In the genomic region with DNA sequence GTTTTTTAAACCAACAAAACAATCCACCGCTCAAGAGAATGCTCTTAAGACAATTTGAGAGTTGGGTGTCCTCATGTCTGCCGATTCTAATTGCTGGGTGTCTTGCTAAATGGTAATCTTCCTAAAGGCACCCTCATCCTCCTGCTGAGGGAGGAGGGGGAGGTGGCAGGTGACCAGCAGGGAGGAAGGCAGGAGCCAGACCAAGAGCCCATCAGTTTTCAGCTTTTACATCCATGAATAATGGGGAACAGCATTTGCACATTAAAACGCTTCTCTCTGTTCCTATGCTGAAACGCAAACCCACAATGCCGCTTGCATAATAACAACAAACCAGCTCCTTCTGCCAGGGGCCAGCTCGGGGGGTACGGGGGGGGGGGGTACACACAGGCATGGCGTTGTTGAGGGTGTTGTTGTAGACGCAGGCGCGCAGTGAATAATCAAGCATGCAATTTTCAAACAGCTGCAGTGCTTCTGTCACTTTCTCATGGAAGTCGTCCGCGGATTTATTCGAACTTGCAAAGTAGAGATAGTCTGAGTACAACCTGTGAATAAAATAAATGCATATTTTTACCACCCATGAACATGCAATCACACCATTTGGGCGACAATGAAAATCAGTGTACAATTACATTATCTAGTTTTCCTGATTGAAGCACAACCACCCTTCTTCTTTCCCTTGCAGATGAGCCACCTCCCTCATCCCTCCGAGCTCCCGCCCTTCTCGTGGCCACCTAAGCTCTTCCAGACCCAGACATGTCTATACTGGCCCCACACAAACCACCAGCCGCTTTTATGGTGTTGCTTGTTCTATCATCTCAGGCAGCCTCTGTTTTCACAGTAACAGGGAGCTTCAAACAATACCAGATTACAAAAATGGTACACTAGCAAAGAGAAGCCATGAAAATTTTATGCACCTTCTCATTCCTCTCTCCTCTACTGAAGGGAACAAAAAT, we compare ENCODE assay signal across 16 cellular contexts.
DNase-seq lines count a peak whose midpoint lies in the region; ATAC-seq and TF ChIP-seq lines count a peak whose summit lies in the region.
"Had no signal": no experiment of that assay in that cellular context is flagged by ENCODE, and none has a peak within 500 bp of the region (broad histone marks: within the 10 kb centered on the region; RNA-seq: fewer than 3 reads in every experiment).

No MANE protein-coding gene starts in this region.

- no peaks in the 10 kb centered on the region for H3K27me3 Mint-ChIP-seq in activated T-helper 2 cell treated with anti-CD3 and anti-CD28 coated beads, Interferon-gamma antibody, Interleukin-2, Interleukin-4, amounts not matched to agents 10 μg/mL and 5 μg/mL and 100 μg/mL, durations not matched to agents 14 hours and 24 hours and 36 hours (ENCODE audit: low read depth)
- H3K27me3 Mint-ChIP-seq in CD4-positive, alpha-beta memory T cell: peaks cover 7 to 8% of the 10 kb centered on the region in 2 donors

- peak; percentile 59 for DNase-seq in Ammon's horn (ENCODE audit: low spot score)
- DNase-seq in NCI-H1105 (lab: John Stamatoyannopoulos, UW): peak; percentile 64
- peak; percentile 89 for DNase-seq in RWPE1 (ENCODE audit: low spot score)
- no peak for DNase-seq in iPS DF 6.9 (ENCODE audit: low read depth, low spot score)
- no peak for DNase-seq in activated T-helper 2 cell treated with anti-CD3 and anti-CD28 coated beads, Interferon-gamma antibody, Interleukin-2, Interleukin-4, amounts not matched to agents 10 μg/mL and 5 μg/mL and 100 μg/mL, durations not matched to agents 14 hours and 24 hours and 36 hours (ENCODE audit: low spot score)
- no peak for DNase-seq in T-helper 9 cell
- no peak for DNase-seq in CD4-positive, alpha-beta memory T cell
- DNase-seq: effector memory CD4-positive, alpha-beta T cell; foreskin melanocyte; NCI-H446 treated with DMSO at 0.1 percent for 48 hours; sigmoid colon; stimulated activated CD4-positive, alpha-beta T cell treated with anti-CD3 and anti-CD28 coated beads, Interleukin-4, amount 100 ng/mL, for 24 hours; T-helper 1 cell had no signal

- H3K36me3 Mint-ChIP-seq in activated T-helper 2 cell treated with anti-CD3 and anti-CD28 coated beads, Interferon-gamma antibody, Interleukin-2, Interleukin-4, amounts not matched to agents 10 μg/mL and 5 μg/mL and 100 μg/mL, durations not matched to agents 14 hours and 24 hours and 36 hours (ENCODE audit: low read depth): no peaks in the 10 kb centered on the region
- H3K36me3 Mint-ChIP-seq in CD4-positive, alpha-beta memory T cell: no peaks in the 10 kb centered on the region
- H3K36me3 Mint-ChIP-seq: activated naive CD4-positive, alpha-beta T cell treated with anti-CD3 and anti-CD28 coated beads, Interleukin-2, amount 50 U/mL, for 24 hours had no signal

- intact Hi-C loops in activated T-helper 2 cell treated with anti-CD3 and anti-CD28 coated beads, Interferon-gamma antibody, Interleukin-2, Interleukin-4, amounts not matched to agents 10 μg/mL and 5 μg/mL and 100 μg/mL, durations not matched to agents 14 hours and 24 hours and 36 hours (cut with micrococcal nuclease): no loop called here
- intact Hi-C loops in CD4-positive, alpha-beta memory T cell (cut with micrococcal nuclease): no loop called here

- peaks cover 18% of the 10 kb centered on the region for H3K4me1 ChIP-seq in iPS DF 6.9 (ENCODE audit: control insufficient read depth, insufficient read depth, low read length)
- no peaks in the 10 kb centered on the region for H3K4me1 ChIP-seq in CD4-positive, alpha-beta memory T cell (ENCODE audit: insufficient read depth, low read length)

- ATAC-seq in HG02840 (IDR thresholded peaks at IDR 0.05; ENCODE audit: low FRiP score, unreplicated experiment): no peak

- POLR2A ChIA-PET in RWPE1 (lab: Yijun Ruan, JAX; ENCODE audit: low non-redundant PET): interaction anchor here (0.6 to 1.0 kb wide), 2 partner anchors 9 to 15 kb away, joined by 3 to 4 read pairs; no protein-coding TSS in a partner anchor
- POLR2A ChIA-PET in CD4-positive, alpha-beta memory T cell (lab: Charles Lee; ENCODE audit: partially characterized antibody): no interaction called here

- H3K9me3 ChIP-seq in iPS DF 6.9 (ENCODE audit: control insufficient read depth, insufficient read depth, low read length): no peaks in the 10 kb centered on the region
- no peaks in the 10 kb centered on the region for H3K9me3 ChIP-seq in CD4-positive, alpha-beta memory T cell (ENCODE audit: control insufficient read depth in 1 of 2, low read length in 2 of 2)
- H3K9me3 ChIP-seq: sigmoid colon, tibial nerve had no signal

- peak overlapping the region; percentile 54 for H3K27ac ChIP-seq in RWPE1
- peak overlapping the region; percentile 15 for H3K27ac ChIP-seq in iPS DF 6.9 (ENCODE audit: low read length)
- no peak overlapping the region for H3K27ac ChIP-seq in CD4-positive, alpha-beta memory T cell (ENCODE audit: low read depth, low read length)
- H3K27ac ChIP-seq: sigmoid colon, tibial nerve had no signal

- TF ChIP-seq CTCF in RWPE1 (conservative IDR thresholded peaks at IDR 0.05; ENCODE audit: low read depth): no peak

- H3K27me3 ChIP-seq in iPS DF 6.9 (ENCODE audit: control insufficient read depth, insufficient read depth, low read length): no peaks in the 10 kb centered on the region
- H3K27me3 ChIP-seq in CD4-positive, alpha-beta memory T cell (ENCODE audit: insufficient read depth, low read length): no peaks in the 10 kb centered on the region
- H3K27me3 ChIP-seq: sigmoid colon, tibial nerve had no signal

- no peak overlapping the region for H3K4me3 ChIP-seq in iPS DF 6.9 (ENCODE audit: low read length)
- no peak overlapping the region for H3K4me3 ChIP-seq in CD4-positive, alpha-beta memory T cell (ENCODE audit: low read length in 2 of 2)
- H3K4me3 ChIP-seq: sigmoid colon, tibial nerve had no signal

- no peaks in the 10 kb centered on the region for H3K36me3 ChIP-seq in iPS DF 6.9 (ENCODE audit: control insufficient read depth, insufficient read depth, low read length)
- H3K36me3 ChIP-seq in CD4-positive, alpha-beta memory T cell (ENCODE audit: insufficient read depth, low read length): no peaks in the 10 kb centered on the region

- CTCF ChIA-PET in RWPE1 (lab: Yijun Ruan, JAX): interaction anchor here (0.6 to 1.0 kb wide), 5 partner anchors 25 to 1887 kb away, joined by 3 to 5 read pairs (median 3); no protein-coding TSS in a partner anchor
- CTCF ChIA-PET in CD4-positive, alpha-beta memory T cell (lab: Charles Lee; ENCODE audit: partially characterized antibody): no interaction called here

- H3K9me3 Mint-ChIP-seq in activated T-helper 2 cell treated with anti-CD3 and anti-CD28 coated beads, Interferon-gamma antibody, Interleukin-2, Interleukin-4, amounts not matched to agents 10 μg/mL and 5 μg/mL and 100 μg/mL, durations not matched to agents 14 hours and 24 hours and 36 hours: no peaks in the 10 kb centered on the region
- H3K9me3 Mint-ChIP-seq in CD4-positive, alpha-beta memory T cell: no peaks in the 10 kb centered on the region
- H3K9me3 Mint-ChIP-seq: activated naive CD4-positive, alpha-beta T cell treated with anti-CD3 and anti-CD28 coated beads, Interleukin-2, amount 50 U/mL, for 24 hours had no signal

- no peak overlapping the region for H3K27ac Mint-ChIP-seq in activated T-helper 2 cell treated with anti-CD3 and anti-CD28 coated beads, Interferon-gamma antibody, Interleukin-2, Interleukin-4, amounts not matched to agents 10 μg/mL and 5 μg/mL and 100 μg/mL, durations not matched to agents 14 hours and 24 hours and 36 hours
- no peak overlapping the region for H3K27ac Mint-ChIP-seq in CD4-positive, alpha-beta memory T cell
- H3K27ac Mint-ChIP-seq: activated naive CD4-positive, alpha-beta T cell treated with anti-CD3 and anti-CD28 coated beads, Interleukin-2, amount 50 U/mL, for 24 hours had no signal

- no CpG with 5 or more reads among the region's 20 CpGs for WGBS in iPS DF 6.9 (ENCODE audit: insufficient coverage, insufficient read length)

- H3K4me3 Mint-ChIP-seq in activated T-helper 2 cell treated with anti-CD3 and anti-CD28 coated beads, Interferon-gamma antibody, Interleukin-2, Interleukin-4, amounts not matched to agents 10 μg/mL and 5 μg/mL and 100 μg/mL, durations not matched to agents 14 hours and 24 hours and 36 hours (ENCODE audit: low read depth): no peak overlapping the region
- H3K4me3 Mint-ChIP-seq in CD4-positive, alpha-beta memory T cell: no peak overlapping the region
- H3K4me3 Mint-ChIP-seq: activated naive CD4-positive, alpha-beta T cell treated with anti-CD3 and anti-CD28 coated beads, Interleukin-2, amount 50 U/mL, for 24 hours had no signal

- H3K4me1 Mint-ChIP-seq in activated T-helper 2 cell treated with anti-CD3 and anti-CD28 coated beads, Interferon-gamma antibody, Interleukin-2, Interleukin-4, amounts not matched to agents 10 μg/mL and 5 μg/mL and 100 μg/mL, durations not matched to agents 14 hours and 24 hours and 36 hours (ENCODE audit: low read depth): no peaks in the 10 kb centered on the region
- H3K4me1 Mint-ChIP-seq in CD4-positive, alpha-beta memory T cell: peaks cover 0 to 1% (median 0%) of the 10 kb centered on the region in 4 donors
- H3K4me1 Mint-ChIP-seq: activated naive CD4-positive, alpha-beta T cell treated with anti-CD3 and anti-CD28 coated beads, Interleukin-2, amount 50 U/mL, for 24 hours had no signal

Comparison
In these comparisons a context has a peak if more than half of its experiments do, and no peak if none do; other contexts are left out.
1. DNase-seq: peak in Ammon's horn (single experiment), NCI-H1105 (single experiment) and RWPE1 (single experiment); none in iPS DF 6.9 (single experiment), activated T-helper 2 cell treated with anti-CD3 and anti-CD28 coated beads, Interferon-gamma antibody, Interleukin-2, Interleukin-4, amounts not matched to agents 10 μg/mL and 5 μg/mL and 100 μg/mL, durations not matched to agents 14 hours and 24 hours and 36 hours (single experiment), T-helper 9 cell (single experiment) and CD4-positive, alpha-beta memory T cell (0 of 5).